12 cellular contexts compared by ENCODE assay signal in the genomic region with DNA sequence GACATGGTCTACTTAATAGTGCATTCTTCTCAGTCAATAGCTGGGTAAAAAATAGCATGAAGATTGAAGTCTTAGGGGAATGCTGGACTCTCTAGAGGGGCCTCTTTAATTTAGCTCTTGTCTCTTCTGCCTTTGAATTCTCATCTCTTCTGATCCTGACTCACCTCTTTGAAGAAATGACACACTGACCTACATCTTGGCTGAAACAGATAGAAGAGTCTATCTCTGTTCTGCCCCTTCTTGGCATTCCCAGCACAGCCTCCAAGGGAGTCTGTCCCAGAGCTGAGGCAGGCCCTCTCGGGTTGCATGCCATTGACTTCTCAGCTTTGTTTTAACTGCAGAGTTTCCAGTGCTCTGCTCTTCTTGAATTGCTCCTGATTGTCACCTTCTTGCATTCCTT. TPM values are rescaled to one million over a fixed set of nuclear protein-coding genes. Genes with fewer than 3 reads are reported as not detected.
DNase-seq lines count a peak whose midpoint lies in the region; ATAC-seq and TF ChIP-seq lines count a peak whose summit lies in the region.
"Had no signal": no experiment of that assay in that cellular context is flagged by ENCODE, and none has a peak within 500 bp of the region (broad histone marks: within the 10 kb centered on the region; RNA-seq: fewer than 3 reads in every experiment).

No MANE protein-coding gene starts in this region.

- H3K36me3 ChIP-seq in gastrocnemius medialis (no peaks in the 10 kb centered on the region), upper lobe of right lung (no peaks in the 10 kb centered on the region)
- H3K36me3 ChIP-seq: adrenal gland, Peyer's patch had no signal

- ATAC-seq in gastrocnemius medialis, result peak; percentile 43 to 45
- ATAC-seq in upper lobe of right lung, result no peak
- ATAC-seq in GM19463 (IDR thresholded peaks at IDR 0.05; ENCODE audit: unreplicated experiment), result no peak

- peaks cover 44% of the 10 kb centered on the region for H3K36me3 Mint-ChIP-seq in T-helper 1 cell treated with Interleukin-12 subunit alpha and Interleukin-12 subunit beta and Interleukin-4 antibody, amounts not matched to agents 30 μg/mL and 1 μg/mL, for 36 hours (ENCODE audit: low read depth)

- TF ChIP-seq POLR2A in gastrocnemius medialis (IDR thresholded peaks at IDR 0.05), result no peak
- TF ChIP-seq POLR2A in lower leg skin (IDR thresholded peaks at IDR 0.05), result no peak

- H3K4me1 Mint-ChIP-seq in T-helper 1 cell treated with Interleukin-12 subunit alpha and Interleukin-12 subunit beta and Interleukin-4 antibody, amounts not matched to agents 30 μg/mL and 1 μg/mL, for 36 hours (ENCODE audit: low read depth), result peaks cover 63% of the 10 kb centered on the region

- DNase-seq in T-helper 1 cell (no peak), SK-MEL-5 (ENCODE audit: low read depth, low spot score) (peak; percentile 89), globus pallidus (ENCODE audit: low spot score) (peak; percentile 71), gastrocnemius medialis (peak; percentile 45 to 62), upper lobe of right lung (no peak), lower leg skin (ENCODE audit: low spot score in 2 of 2) (no peak)
- DNase-seq: activated B cell treated with CpG ODN at 0.5 μM for 24 hours, adrenal gland, NCI-H187 treated with DMSO at 0.1 percent for 48 hours, Peyer's patch had no signal

- in situ Hi-C loops in SK-MEL-5 (cut with HindIII; ENCODE audit: low pct_unique_long_range_greater_than_20kb, low sequenced_read_pairs) (no loop called here), gastrocnemius medialis (cut with MboI; ENCODE audit: low sequenced_read_pairs in 4 of 4) (loop anchor here in 1 of 4 donors (10.0 kb wide), 1 partner anchor 49 kb away; no protein-coding TSS in a partner anchor)

- no peaks in the 10 kb centered on the region for H3K27me3 Mint-ChIP-seq in T-helper 1 cell treated with Interleukin-12 subunit alpha and Interleukin-12 subunit beta and Interleukin-4 antibody, amounts not matched to agents 30 μg/mL and 1 μg/mL, for 36 hours (ENCODE audit: low read depth)
- H3K27me3 Mint-ChIP-seq: activated B cell treated with CpG ODN at 0.5 μM for 24 hours had no signal

- H3K27ac ChIP-seq in gastrocnemius medialis (peak overlapping the region; percentile 80 to 88 (median 84)), upper lobe of right lung (no peak overlapping the region)
- H3K27ac ChIP-seq: adrenal gland, Peyer's patch had no signal

- TF ChIP-seq CTCF in gastrocnemius medialis (IDR thresholded peaks at IDR 0.05 in 4 of 5, conservative IDR thresholded peaks at IDR 0.05 in 1 of 5), result no peak
- TF ChIP-seq CTCF in upper lobe of right lung (IDR thresholded peaks at IDR 0.05), result no peak
- no peak for TF ChIP-seq CTCF in lower leg skin (IDR thresholded peaks at IDR 0.05)

- no peaks in the 10 kb centered on the region for H3K9me3 Mint-ChIP-seq in T-helper 1 cell treated with Interleukin-12 subunit alpha and Interleukin-12 subunit beta and Interleukin-4 antibody, amounts not matched to agents 30 μg/mL and 1 μg/mL, for 36 hours
- H3K9me3 Mint-ChIP-seq: activated B cell treated with CpG ODN at 0.5 μM for 24 hours had no signal

- no peak overlapping the region for H3K4me3 ChIP-seq in gastrocnemius medialis
- H3K4me3 ChIP-seq in upper lobe of right lung, result no peak overlapping the region
- H3K4me3 ChIP-seq in lower leg skin (ENCODE audit: low read depth, poor library complexity, severe bottlenecking), result no peak overlapping the region
- H3K4me3 ChIP-seq: adrenal gland, Peyer's patch had no signal

- 61 to 69% methylated on average over 1 of the region's 1 CpG for WGBS in lower leg skin, 2 donors

- H3K9me3 ChIP-seq in gastrocnemius medialis (no peaks in the 10 kb centered on the region), upper lobe of right lung (no peaks in the 10 kb centered on the region)
- H3K9me3 ChIP-seq: adrenal gland, Peyer's patch had no signal

- no peaks in the 10 kb centered on the region for H3K27me3 ChIP-seq in gastrocnemius medialis
- no peaks in the 10 kb centered on the region for H3K27me3 ChIP-seq in upper lobe of right lung
- H3K27me3 ChIP-seq: adrenal gland, Peyer's patch had no signal

- H3K4me1 ChIP-seq in gastrocnemius medialis, result peaks cover 21 to 70% of the 10 kb centered on the region in 2 donors
- peaks cover 25% of the 10 kb centered on the region for H3K4me1 ChIP-seq in upper lobe of right lung

- H3K27ac Mint-ChIP-seq in T-helper 1 cell treated with Interleukin-12 subunit alpha and Interleukin-12 subunit beta and Interleukin-4 antibody, amounts not matched to agents 30 μg/mL and 1 μg/mL, for 36 hours, result peak overlapping the region; percentile 61
- H3K27ac Mint-ChIP-seq: activated B cell treated with CpG ODN at 0.5 μM for 24 hours had no signal

- peak overlapping the region; percentile 64 for H3K4me3 Mint-ChIP-seq in T-helper 1 cell treated with Interleukin-12 subunit alpha and Interleukin-12 subunit beta and Interleukin-4 antibody, amounts not matched to agents 30 μg/mL and 1 μg/mL, for 36 hours
- H3K4me3 Mint-ChIP-seq: activated B cell treated with CpG ODN at 0.5 μM for 24 hours had no signal

- intact Hi-C loops in gastrocnemius medialis (cut with DNase I; ENCODE audit: low total_unique reads) (loop anchor here (1.0 kb wide), 1 partner anchor 45 kb away; no protein-coding TSS in a partner anchor), upper lobe of right lung (cut with DNase I) (no loop called here), lower leg skin (cut with DNase I; ENCODE audit: low total_unique reads) (no loop called here)

RNA-seq across cellular contexts. Expression of a gene that starts 55.7 kb away (rescaled TPM):
- total RNA-seq in SK-MEL-5 (2014; rRNA removed; shearing (Covaris generic)), result 39.4 and 40.1 TPM in 2 replicates
- 39.0 and 54.7 TPM in 2 replicates for polyA plus RNA-seq in SK-MEL-5 (2015; cell fraction: cytosol; rRNA removed)
- polyA plus RNA-seq in SK-MEL-5 (2015; cell fraction: nucleus; rRNA removed), result 37.4 and 40.4 TPM in 2 replicates
- 1 to 10 TPM; 5.4 to 9.0 (median 5.6) TPM for total RNA-seq in gastrocnemius medialis
- 34.9 TPM for total RNA-seq in upper lobe of right lung
- 10 to 100 TPM in 2 of 4 donors, 1 to 10 TPM in 2; 4.2 to 26.2 (median 9.2) TPM for total RNA-seq in lower leg skin

Comparison
In these comparisons a context has a peak if more than half of its experiments do, and no peak if none do; other contexts are left out.
1. DNase-seq: peak in SK-MEL-5 (single experiment), globus pallidus (single experiment) and gastrocnemius medialis (2 of 2); none in T-helper 1 cell (0 of 5), upper lobe of right lung (single experiment) and lower leg skin (0 of 2).
2. ATAC-seq: peak in gastrocnemius medialis (2 of 2); none in upper lobe of right lung (single experiment) and GM19463 (single experiment).